20 cellular contexts compared by ENCODE assay signal in the genomic region with DNA sequence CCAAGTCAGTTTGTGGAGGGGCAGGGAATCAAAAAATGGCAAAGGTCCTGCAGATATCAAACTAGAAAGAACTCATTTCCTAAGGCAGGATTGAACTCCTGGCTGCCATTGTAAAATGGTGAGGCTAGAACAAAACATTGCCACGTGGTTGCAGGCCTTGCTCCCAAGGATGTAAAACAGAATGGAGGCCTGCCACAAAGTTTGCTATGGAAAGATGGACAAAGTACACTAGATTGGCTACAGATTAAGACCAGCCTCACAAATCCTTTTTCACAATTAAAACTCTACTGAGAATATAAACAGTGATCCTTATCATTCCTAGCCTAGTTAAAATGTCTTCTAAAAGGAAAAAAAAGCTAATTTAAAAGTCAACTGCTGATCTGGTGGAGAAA. TPM values are rescaled to one million over a fixed set of nuclear protein-coding genes. Genes with fewer than 3 reads are reported as not detected.
DNase-seq lines count a peak whose midpoint lies in the region; ATAC-seq and TF ChIP-seq lines count a peak whose summit lies in the region.
"Had no signal": no experiment of that assay in that cellular context is flagged by ENCODE, and none has a peak within 500 bp of the region (broad histone marks: within the 10 kb centered on the region; RNA-seq: fewer than 3 reads in every experiment).

No MANE protein-coding gene starts in this region.

- POLR2A ChIA-PET in activated CD8-positive, alpha-beta T cell treated with anti-CD3 and anti-CD28 coated beads for 36 hours (lab: Charles Lee), result interaction anchor here (0.7 kb wide), 1 partner anchor 29 kb away, joined by 3 read pairs; no protein-coding TSS in a partner anchor
- POLR2A ChIA-PET in activated CD8-positive, alpha-beta T cell treated with anti-CD3 and anti-CD28 coated beads, Interleukin-2, amount 10 ng/mL, durations not matched to agents 7 days and 5 days (lab: Charles Lee), result interaction anchor here (1.2 kb wide), 1 partner anchor 31 kb away, joined by 5 read pairs; the partner anchor contains the start of genes ITFG1 and PHKB
- POLR2A ChIA-PET in activated CD4-positive, alpha-beta memory T cell treated with anti-CD3 and anti-CD28 coated beads, Interleukin-2, amount 10 ng/mL, durations not matched to agents 7 days and 5 days (lab: Charles Lee), result no interaction called here

- H3K4me2 ChIP-seq in OCI-LY1 (ENCODE audit: low read length), result peak overlapping the region; percentile 80

- no peak for ATAC-seq in activated CD8-positive, alpha-beta T cell treated with anti-CD3 and anti-CD28 coated beads for 36 hours
- ATAC-seq in activated CD8-positive, alpha-beta T cell treated with anti-CD3 and anti-CD28 coated beads, Interleukin-2, amount 10 ng/mL, durations not matched to agents 7 days and 5 days, result no peak
- no peak for ATAC-seq in memory B cell (ENCODE audit: low read depth)
- ATAC-seq in GM21529 (IDR thresholded peaks at IDR 0.05; ENCODE audit: unreplicated experiment), result no peak
- ATAC-seq: PC-3 had no signal

- H2AFZ ChIP-seq in OCI-LY1 (ENCODE audit: low read length), result no peak overlapping the region

- H3F3A ChIP-seq in OCI-LY1 (ENCODE audit: insufficient read depth, low read length), result peaks cover 10% of the 10 kb centered on the region; the same call in 1 of the 2 replicates

- intact Hi-C loops in activated CD8-positive, alpha-beta T cell treated with anti-CD3 and anti-CD28 coated beads for 36 hours (cut with micrococcal nuclease), result no loop called here
- intact Hi-C loops in tibial artery (cut with DNase I; ENCODE audit: low total_unique reads), result no loop called here

- H3K9me2 ChIP-seq in OCI-LY1 (ENCODE audit: low read depth, low read length), result no peaks in the 10 kb centered on the region

- peaks cover 35% of the 10 kb centered on the region for H3K36me3 Mint-ChIP-seq in activated CD8-positive, alpha-beta T cell treated with anti-CD3 and anti-CD28 coated beads for 36 hours (ENCODE audit: low read depth)
- peaks cover 33% of the 10 kb centered on the region for H3K36me3 Mint-ChIP-seq in activated CD8-positive, alpha-beta T cell treated with anti-CD3 and anti-CD28 coated beads, Interleukin-2, amount 10 ng/mL, durations not matched to agents 7 days and 5 days (ENCODE audit: low read depth)
- H3K36me3 Mint-ChIP-seq in memory B cell, result peaks cover 23% of the 10 kb centered on the region
- peaks cover 27% of the 10 kb centered on the region for H3K36me3 Mint-ChIP-seq in activated CD4-positive, alpha-beta memory T cell treated with anti-CD3 and anti-CD28 coated beads, Interleukin-2, amount 10 ng/mL, durations not matched to agents 7 days and 5 days (ENCODE audit: low read depth)

- H3K9ac ChIP-seq in OCI-LY1 (ENCODE audit: low read length), result peak overlapping the region; percentile 66

- peak overlapping the region; percentile 53 for H3K4me3 ChIP-seq in OCI-LY1 (ENCODE audit: low read depth, low read length, poor library complexity, severe bottlenecking)
- H3K4me3 ChIP-seq in tibial artery, result no peak overlapping the region

- H3K9me3 ChIP-seq in OCI-LY1 (ENCODE audit: low read length), result no peaks in the 10 kb centered on the region
- H3K9me3 ChIP-seq in tibial artery, result peaks cover 0 to 8% (median 0%) of the 10 kb centered on the region in 3 donors

- H3K4me1 Mint-ChIP-seq in activated CD8-positive, alpha-beta T cell treated with anti-CD3 and anti-CD28 coated beads for 36 hours (ENCODE audit: low read depth), result peaks cover 32% of the 10 kb centered on the region
- peaks cover 23% of the 10 kb centered on the region for H3K4me1 Mint-ChIP-seq in activated CD8-positive, alpha-beta T cell treated with anti-CD3 and anti-CD28 coated beads, Interleukin-2, amount 10 ng/mL, durations not matched to agents 7 days and 5 days (ENCODE audit: low read depth)
- peaks cover 16% of the 10 kb centered on the region for H3K4me1 Mint-ChIP-seq in memory B cell
- peaks cover 3% of the 10 kb centered on the region for H3K4me1 Mint-ChIP-seq in activated CD4-positive, alpha-beta memory T cell treated with anti-CD3 and anti-CD28 coated beads, Interleukin-2, amount 10 ng/mL, durations not matched to agents 7 days and 5 days

- H3K36me3 ChIP-seq in OCI-LY1 (ENCODE audit: insufficient read depth, low read length) (peaks cover 14% of the 10 kb centered on the region; the same call in 1 of the 2 replicates), tibial artery (peaks cover 0 to 5% (median 3%) of the 10 kb centered on the region in 3 donors)

- no peak for TF ChIP-seq CTCF in activated CD8-positive, alpha-beta T cell treated with anti-CD3 and anti-CD28 coated beads for 36 hours (IDR thresholded peaks at IDR 0.05)
- no peak for TF ChIP-seq CTCF in OCI-LY1 (IDR thresholded peaks at IDR 0.05; ENCODE audit: low read length)
- no peak for TF ChIP-seq CTCF in tibial artery (IDR thresholded peaks at IDR 0.05)

- peaks cover 62% of the 10 kb centered on the region for H3K4me1 ChIP-seq in OCI-LY1 (ENCODE audit: insufficient read depth, low read length, severe bottlenecking)
- peaks cover 0 to 31% (median 17%) of the 10 kb centered on the region in 4 donors for H3K4me1 ChIP-seq in tibial artery

- H4K20me1 ChIP-seq in OCI-LY1 (ENCODE audit: insufficient read depth, low read length), result no peaks in the 10 kb centered on the region

- H3K27ac Mint-ChIP-seq in activated CD8-positive, alpha-beta T cell treated with anti-CD3 and anti-CD28 coated beads for 36 hours, result peak overlapping the region; percentile 52
- no peak overlapping the region for H3K27ac Mint-ChIP-seq in activated CD8-positive, alpha-beta T cell treated with anti-CD3 and anti-CD28 coated beads, Interleukin-2, amount 10 ng/mL, durations not matched to agents 7 days and 5 days
- H3K27ac Mint-ChIP-seq in memory B cell, result peak overlapping the region; percentile 78
- H3K27ac Mint-ChIP-seq in activated CD4-positive, alpha-beta memory T cell treated with anti-CD3 and anti-CD28 coated beads, Interleukin-2, amount 10 ng/mL, durations not matched to agents 7 days and 5 days, result no peak overlapping the region
- H3K27ac Mint-ChIP-seq: nephron progenitor cell had no signal

- peaks cover 22% of the 10 kb centered on the region for H3K9me3 Mint-ChIP-seq in activated CD8-positive, alpha-beta T cell treated with anti-CD3 and anti-CD28 coated beads for 36 hours
- H3K9me3 Mint-ChIP-seq in activated CD8-positive, alpha-beta T cell treated with anti-CD3 and anti-CD28 coated beads, Interleukin-2, amount 10 ng/mL, durations not matched to agents 7 days and 5 days (ENCODE audit: insufficient read depth), result peaks cover 16% of the 10 kb centered on the region
- H3K9me3 Mint-ChIP-seq in memory B cell, result peaks cover 4% of the 10 kb centered on the region
- peaks cover 20% of the 10 kb centered on the region for H3K9me3 Mint-ChIP-seq in activated CD4-positive, alpha-beta memory T cell treated with anti-CD3 and anti-CD28 coated beads, Interleukin-2, amount 10 ng/mL, durations not matched to agents 7 days and 5 days

- H3K27me3 Mint-ChIP-seq in activated CD8-positive, alpha-beta T cell treated with anti-CD3 and anti-CD28 coated beads for 36 hours, result no peaks in the 10 kb centered on the region
- H3K27me3 Mint-ChIP-seq in activated CD8-positive, alpha-beta T cell treated with anti-CD3 and anti-CD28 coated beads, Interleukin-2, amount 10 ng/mL, durations not matched to agents 7 days and 5 days (ENCODE audit: low read depth), result no peaks in the 10 kb centered on the region
- no peaks in the 10 kb centered on the region for H3K27me3 Mint-ChIP-seq in memory B cell
- no peaks in the 10 kb centered on the region for H3K27me3 Mint-ChIP-seq in activated CD4-positive, alpha-beta memory T cell treated with anti-CD3 and anti-CD28 coated beads, Interleukin-2, amount 10 ng/mL, durations not matched to agents 7 days and 5 days
- H3K27me3 Mint-ChIP-seq: CD4-positive, alpha-beta memory T cell had no signal

- H3K27me3 ChIP-seq in OCI-LY1 (ENCODE audit: insufficient read depth, low read length) (no peaks in the 10 kb centered on the region), tibial artery (no peaks in the 10 kb centered on the region)
- H3K27me3 ChIP-seq: breast epithelium had no signal

- CTCF ChIA-PET in activated CD8-positive, alpha-beta T cell treated with anti-CD3 and anti-CD28 coated beads for 36 hours (lab: Charles Lee), result no interaction called here
- CTCF ChIA-PET in activated CD8-positive, alpha-beta T cell treated with anti-CD3 and anti-CD28 coated beads, Interleukin-2, amount 10 ng/mL, durations not matched to agents 7 days and 5 days (lab: Charles Lee), result interaction anchor here (1.4 kb wide), 1 partner anchor 11 kb away, joined by 3 read pairs; no protein-coding TSS in a partner anchor
- CTCF ChIA-PET in activated CD4-positive, alpha-beta memory T cell treated with anti-CD3 and anti-CD28 coated beads, Interleukin-2, amount 10 ng/mL, durations not matched to agents 7 days and 5 days (lab: Charles Lee), result no interaction called here

- peak overlapping the region; percentile 45 for H3K4me3 Mint-ChIP-seq in activated CD8-positive, alpha-beta T cell treated with anti-CD3 and anti-CD28 coated beads for 36 hours
- H3K4me3 Mint-ChIP-seq in activated CD8-positive, alpha-beta T cell treated with anti-CD3 and anti-CD28 coated beads, Interleukin-2, amount 10 ng/mL, durations not matched to agents 7 days and 5 days, result no peak overlapping the region
- peak overlapping the region; percentile 89 for H3K4me3 Mint-ChIP-seq in memory B cell
- no peak overlapping the region for H3K4me3 Mint-ChIP-seq in activated CD4-positive, alpha-beta memory T cell treated with anti-CD3 and anti-CD28 coated beads, Interleukin-2, amount 10 ng/mL, durations not matched to agents 7 days and 5 days
- H3K4me3 Mint-ChIP-seq: nephron progenitor cell had no signal

- peaks cover 9% of the 10 kb centered on the region for H3K79me2 ChIP-seq in OCI-LY1 (ENCODE audit: insufficient read depth, low read length)

- H3K27ac ChIP-seq in OCI-LY1 (ENCODE audit: low read depth, low read length, poor library complexity, severe bottlenecking), result peak overlapping the region; percentile 97
- H3K27ac ChIP-seq in tibial artery, result peak overlapping the region; percentile 71 to 81

- DNase-seq in activated CD8-positive, alpha-beta T cell treated with anti-CD3 and anti-CD28 coated beads for 36 hours, result no peak
- DNase-seq in activated CD8-positive, alpha-beta T cell treated with anti-CD3 and anti-CD28 coated beads, Interleukin-2, amount 10 ng/mL, durations not matched to agents 7 days and 5 days, result no peak
- DNase-seq in memory B cell (ENCODE audit: low spot score in 2 of 2) (no peak), tibial artery (no peak), AG08396 (ENCODE audit: low spot score) (no peak)
- no peak for DNase-seq in activated CD4-positive, alpha-beta memory T cell treated with anti-CD3 and anti-CD28 coated beads, Interleukin-2, amount 10 ng/mL, durations not matched to agents 7 days and 5 days
- DNase-seq: 8988T; activated CD8-positive, alpha-beta memory T cell treated with anti-CD3 and anti-CD28 coated beads, Interleukin-2, amount 50 U/mL, for 48 hours; activated naive CD4-positive, alpha-beta T cell treated with Interleukin-2 at 50 U/mL for 16 hours; CD4-positive, alpha-beta memory T cell; effector CD8-positive, alpha-beta T cell; NCI-H1694 treated with DMSO at 0.1 percent for 48 hours; NCI-H510A; nephron progenitor cell; PC-3; retina; stimulated activated CD4-positive, alpha-beta T cell treated with anti-CD3 and anti-CD28 coated beads, Interleukin-4, amount 100 ng/mL, for 1 hour had no signal

RNA-seq across cellular contexts. Expression of gene PHKB, which starts 30.9 kb away (rescaled TPM):
- total RNA-seq in activated CD8-positive, alpha-beta T cell treated with anti-CD3 and anti-CD28 coated beads for 36 hours, result 10 to 100 TPM; 20.2 to 23.1 TPM
- 10 to 100 TPM; 34.9 to 36.8 TPM for total RNA-seq in activated CD8-positive, alpha-beta T cell treated with anti-CD3 and anti-CD28 coated beads, Interleukin-2, amount 10 ng/mL, durations not matched to agents 7 days and 5 days
- total RNA-seq in activated CD4-positive, alpha-beta memory T cell treated with anti-CD3 and anti-CD28 coated beads, Interleukin-2, amount 10 ng/mL, durations not matched to agents 7 days and 5 days, result 10 to 100 TPM; 33.2 to 36.3 TPM

RNA-seq across cellular contexts. Expression of gene ITFG1, which starts 31.2 kb away (rescaled TPM):
- 10 to 100 TPM; 16.5 to 16.7 TPM for total RNA-seq in activated CD8-positive, alpha-beta T cell treated with anti-CD3 and anti-CD28 coated beads for 36 hours
- total RNA-seq in activated CD8-positive, alpha-beta T cell treated with anti-CD3 and anti-CD28 coated beads, Interleukin-2, amount 10 ng/mL, durations not matched to agents 7 days and 5 days, result 10 to 100 TPM; 21.9 to 24.4 TPM
- 10 to 100 TPM; 27.9 to 28.8 TPM for total RNA-seq in activated CD4-positive, alpha-beta memory T cell treated with anti-CD3 and anti-CD28 coated beads, Interleukin-2, amount 10 ng/mL, durations not matched to agents 7 days and 5 days

Comparison
In these comparisons a context has a peak if more than half of its experiments do, and no peak if none do; other contexts are left out.
1. H3K27ac Mint-ChIP-seq: peak in activated CD8-positive, alpha-beta T cell treated with anti-CD3 and anti-CD28 coated beads for 36 hours (single experiment) and memory B cell (single experiment); none in activated CD8-positive, alpha-beta T cell treated with anti-CD3 and anti-CD28 coated beads, Interleukin-2, amount 10 ng/mL, durations not matched to agents 7 days and 5 days (single experiment) and activated CD4-positive, alpha-beta memory T cell treated with anti-CD3 and anti-CD28 coated beads, Interleukin-2, amount 10 ng/mL, durations not matched to agents 7 days and 5 days (single experiment).
2. H3K4me3 Mint-ChIP-seq: peak in activated CD8-positive, alpha-beta T cell treated with anti-CD3 and anti-CD28 coated beads for 36 hours (single experiment) and memory B cell (single experiment); none in activated CD8-positive, alpha-beta T cell treated with anti-CD3 and anti-CD28 coated beads, Interleukin-2, amount 10 ng/mL, durations not matched to agents 7 days and 5 days (single experiment) and activated CD4-positive, alpha-beta memory T cell treated with anti-CD3 and anti-CD28 coated beads, Interleukin-2, amount 10 ng/mL, durations not matched to agents 7 days and 5 days (single experiment).